9 cellular contexts compared by ENCODE assay signal in the genomic region with DNA sequence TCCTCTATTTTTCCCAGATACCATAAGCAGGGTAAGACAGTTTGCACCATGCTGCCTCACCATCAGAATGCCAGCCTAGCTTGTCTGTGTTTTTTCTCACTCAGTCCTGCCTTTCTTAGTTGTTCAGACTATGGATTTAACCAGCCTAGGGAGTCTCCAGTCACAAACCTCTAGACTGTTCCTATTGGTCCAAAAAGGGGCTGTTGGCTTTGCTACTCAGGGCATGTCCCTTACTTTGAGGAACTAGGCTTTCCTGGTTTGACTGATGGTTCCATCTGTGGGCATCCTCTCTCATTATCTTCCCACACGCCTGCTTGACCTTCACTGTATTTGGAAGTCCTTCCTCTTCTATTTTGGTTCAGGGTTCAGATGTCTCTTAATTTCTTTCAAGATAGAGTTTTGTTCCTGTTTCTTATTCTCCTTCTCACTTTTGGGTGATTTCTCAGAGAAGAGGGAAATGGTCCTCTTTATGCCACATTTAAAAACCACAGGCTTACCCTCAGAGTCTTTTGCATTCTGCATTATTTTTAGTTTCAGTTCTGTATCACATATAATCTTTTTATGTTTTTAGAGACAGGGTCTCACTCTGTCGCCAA. TPM values are rescaled to one million over a fixed set of nuclear protein-coding genes. Genes with fewer than 3 reads are reported as not detected.
DNase-seq lines count a peak whose midpoint lies in the region; ATAC-seq and TF ChIP-seq lines count a peak whose summit lies in the region.
"Had no signal": no experiment of that assay in that cellular context is flagged by ENCODE, and none has a peak within 500 bp of the region (broad histone marks: within the 10 kb centered on the region; RNA-seq: fewer than 3 reads in every experiment).

No MANE protein-coding gene starts in this region.

- peaks cover 13% of the 10 kb centered on the region for H3K27me3 Mint-ChIP-seq in activated naive CD8-positive, alpha-beta T cell treated with anti-CD3 and anti-CD28 coated beads for 36 hours

- DNase-seq in GDM1 (lab: John Stamatoyannopoulos, UW) (peak; percentile 74), SK-N-DZ (ENCODE audit: low spot score) (no peak), foreskin fibroblast (no peak), AG20443 (ENCODE audit: low spot score) (no peak), NCI-H2029 (lab: John Stamatoyannopoulos, UW) (no peak)
- no peak for DNase-seq in activated naive CD8-positive, alpha-beta T cell treated with anti-CD3 and anti-CD28 coated beads for 36 hours

- no peak for TF ChIP-seq CTCF in foreskin fibroblast (IDR thresholded peaks at IDR 0.05; ENCODE audit: low read depth, low read length)

- H3K4me3 Mint-ChIP-seq in activated naive CD8-positive, alpha-beta T cell treated with anti-CD3 and anti-CD28 coated beads for 36 hours = no peak overlapping the region

- peaks cover 19% of the 10 kb centered on the region for H3K4me1 Mint-ChIP-seq in activated naive CD8-positive, alpha-beta T cell treated with anti-CD3 and anti-CD28 coated beads for 36 hours

- H3K4me3 ChIP-seq in foreskin fibroblast (ENCODE audit: low read depth in 1 of 2, low read length in 2 of 2) = no peak overlapping the region

- peak overlapping the region; percentile 6 for H3K27ac Mint-ChIP-seq in activated naive CD8-positive, alpha-beta T cell treated with anti-CD3 and anti-CD28 coated beads for 36 hours

- peak; percentile 78 for ATAC-seq in GM19455 (IDR thresholded peaks at IDR 0.05; ENCODE audit: unreplicated experiment)
- ATAC-seq in HG03378 (IDR thresholded peaks at IDR 0.05; ENCODE audit: unreplicated experiment) = peak; percentile 85

- no peaks in the 10 kb centered on the region for H3K9me3 Mint-ChIP-seq in activated naive CD8-positive, alpha-beta T cell treated with anti-CD3 and anti-CD28 coated beads for 36 hours

- no peaks in the 10 kb centered on the region for H3K36me3 Mint-ChIP-seq in activated naive CD8-positive, alpha-beta T cell treated with anti-CD3 and anti-CD28 coated beads for 36 hours

RNA-seq across cellular contexts. Expression of gene TMEM131, which starts 31.3 kb away (rescaled TPM):
- 10 to 100 TPM; 25.2 to 27.9 TPM for total RNA-seq in activated naive CD8-positive, alpha-beta T cell treated with anti-CD3 and anti-CD28 coated beads for 36 hours
- 7.8 and 10.3 TPM in 2 replicates for polyA plus RNA-seq in SK-N-DZ (2014; cell fraction: cytosol; rRNA removed)
- 8.5 and 24.6 TPM in 2 replicates for polyA plus RNA-seq in SK-N-DZ (2014; cell fraction: nucleus; rRNA removed)

RNA-seq across cellular contexts. Expression of gene VWA3B, which starts 59.9 kb away (rescaled TPM):
- total RNA-seq in activated naive CD8-positive, alpha-beta T cell treated with anti-CD3 and anti-CD28 coated beads for 36 hours = not detected
- polyA plus RNA-seq in SK-N-DZ (2014; cell fraction: cytosol; rRNA removed) = not detected in 2 replicates
- not detected in 2 replicates for polyA plus RNA-seq in SK-N-DZ (2014; cell fraction: nucleus; rRNA removed)
- total RNA-seq: kidney epithelial cell had no signal
